In the genomic region with DNA sequence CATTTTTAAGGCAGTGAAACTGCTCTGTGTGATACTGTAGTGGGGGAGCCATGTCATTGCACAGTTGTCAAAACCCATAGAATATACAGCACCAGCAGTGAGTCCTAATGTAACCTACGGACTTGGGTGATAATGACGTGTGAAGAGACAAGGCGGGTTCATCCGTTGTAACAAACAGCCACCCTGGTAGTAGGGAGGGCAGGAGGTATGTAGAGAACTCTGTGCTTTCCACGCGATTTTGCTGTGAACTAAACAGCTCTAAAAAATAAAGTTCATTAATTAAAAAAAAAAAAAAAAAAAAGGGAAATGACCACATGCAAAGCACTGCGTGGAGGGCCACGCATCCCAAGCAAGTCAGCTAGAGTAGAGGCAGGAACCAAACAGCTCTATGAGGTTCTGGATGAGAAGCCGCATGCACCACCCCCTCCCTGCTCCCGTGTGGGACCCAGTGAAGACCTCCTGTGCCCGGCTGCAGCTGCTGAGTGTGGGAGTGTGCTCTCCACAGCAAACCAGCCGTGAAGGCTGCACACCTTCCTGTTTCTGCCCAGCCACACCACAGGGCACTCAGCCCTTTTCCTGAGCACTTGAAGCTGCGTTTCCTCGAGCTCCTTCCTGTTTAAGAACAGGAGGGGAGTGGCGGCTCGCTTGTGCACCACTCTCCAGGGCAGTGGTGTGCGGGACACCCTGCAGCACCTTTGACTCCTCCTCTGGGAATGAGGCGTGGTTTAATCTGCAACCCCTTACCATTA, we compare ENCODE assay signal across 8 cellular contexts.
DNase-seq lines count a peak whose midpoint lies in the region; ATAC-seq and TF ChIP-seq lines count a peak whose summit lies in the region.

No MANE protein-coding gene starts in this region.

- H3K4me1 ChIP-seq in stomach (peaks cover 52 to 93% (median 78%) of the 10 kb centered on the region in 4 donors), foreskin keratinocyte (no peaks in the 10 kb centered on the region)

- intact Hi-C loops in Right ventricle myocardium inferior (cut with DNase I) (loop anchor here (5.0 kb wide), 1 partner anchor 50 kb away; no protein-coding TSS in a partner anchor), cardiac septum (cut with DNase I) (no loop called here), stomach (cut with DNase I; ENCODE audit: low total_unique reads) (no loop called here)

- H3K36me3 ChIP-seq in stomach: no peaks in the 10 kb centered on the region

- no peak for TF ChIP-seq CTCF in stomach (IDR thresholded peaks at IDR 0.05)
- no peak for TF ChIP-seq CTCF in foreskin keratinocyte (conservative IDR thresholded peaks at IDR 0.05)

- 23 to 33% (median 26%) methylated on average over 14 to 18 of the region's 18 CpGs for WGBS in stomach, 5 donors

- H3K27ac ChIP-seq in stomach (peak overlapping the region; percentile 24 to 74 (median 62)), foreskin keratinocyte (no peak overlapping the region)

- no peaks in the 10 kb centered on the region for H3K27me3 ChIP-seq in stomach
- no peaks in the 10 kb centered on the region for H3K27me3 ChIP-seq in foreskin keratinocyte

- TF ChIP-seq POLR2A in stomach (IDR thresholded peaks at IDR 0.05): no peak

- DNase-seq in Right ventricle myocardium inferior (ENCODE audit: missing footprints) (peak; percentile 81), cardiac septum (ENCODE audit: low spot score) (no peak), T-helper 2 cell (peak in 3 of 5 experiments; percentile 15 to 86 (median 64)), glomerular visceral epithelial cell (ENCODE audit: extremely low spot score) (peak; percentile 53), stomach (peak; percentile 59), foreskin keratinocyte (no peak), NCI-H1694 (lab: John Stamatoyannopoulos, UW) (no peak)

- peak overlapping the region in 3 of 4 donors; percentile 2 to 35 (median 13) for H3K4me3 ChIP-seq in stomach

- no peaks in the 10 kb centered on the region for H3K9me3 ChIP-seq in stomach

- ATAC-seq in Right ventricle myocardium inferior: peak; percentile 36
- ATAC-seq in HG03378 (IDR thresholded peaks at IDR 0.05; ENCODE audit: unreplicated experiment): peak; percentile 46
- no peak for ATAC-seq in foreskin keratinocyte

- TF ChIP-seq EP300 in stomach (IDR thresholded peaks at IDR 0.05): no peak

Comparison
In these comparisons a context has a peak if more than half of its experiments do, and no peak if none do; other contexts are left out.
1. DNase-seq: peak in Right ventricle myocardium inferior (single experiment), T-helper 2 cell (3 of 5), glomerular visceral epithelial cell (single experiment) and stomach (single experiment); none in cardiac septum (single experiment), foreskin keratinocyte (0 of 2) and NCI-H1694 (single experiment).